14 cellular contexts compared by ENCODE assay signal in the genomic region with DNA sequence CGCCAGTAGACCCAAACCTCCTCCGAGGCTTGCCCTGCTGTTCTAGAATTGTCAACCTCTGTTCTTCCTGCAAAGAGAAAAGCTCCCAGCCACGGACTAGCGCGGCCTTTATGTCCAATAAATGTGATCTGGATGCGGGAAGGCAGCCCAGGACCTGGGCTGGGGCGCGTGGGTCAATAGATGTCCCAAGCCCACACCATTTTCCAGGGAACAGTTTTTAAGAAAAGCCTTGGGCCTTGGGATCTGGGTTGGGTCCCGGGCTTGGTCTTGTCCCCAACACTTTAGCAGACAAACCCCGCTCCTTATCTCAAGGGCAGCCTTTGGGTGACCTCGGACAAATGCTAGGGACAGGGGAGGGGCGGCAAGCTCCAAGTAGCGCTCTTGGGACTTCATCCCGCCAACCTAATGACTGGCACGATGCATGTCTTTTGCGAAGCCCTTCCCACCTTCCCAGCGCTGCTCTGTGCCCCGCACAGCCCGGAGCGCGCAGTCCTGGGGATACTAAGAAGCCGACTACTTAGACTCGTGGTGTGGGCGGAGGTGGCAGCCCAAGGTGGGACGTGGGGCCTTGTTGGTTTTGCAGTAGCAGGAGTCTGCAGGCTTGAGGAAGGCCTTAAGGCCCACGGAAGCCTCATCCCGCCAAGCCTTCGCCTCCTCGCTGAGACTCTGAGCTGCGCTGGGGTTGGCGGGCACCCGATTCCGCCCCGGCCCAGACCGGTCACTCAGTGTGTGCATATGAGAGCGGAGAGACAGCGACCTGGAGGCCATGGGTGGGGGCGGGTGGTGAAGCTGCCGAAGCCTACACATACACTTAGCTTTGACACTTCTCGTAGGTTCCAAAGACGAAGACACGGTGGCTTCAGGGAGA. TPM values are rescaled to one million over a fixed set of nuclear protein-coding genes. Genes with fewer than 3 reads are reported as not detected.
"Had no signal": no experiment of that assay in that cellular context is flagged by ENCODE, and none has a peak within 500 bp of the region (broad histone marks: within the 10 kb centered on the region; RNA-seq: fewer than 3 reads in every experiment).

No MANE protein-coding gene starts in this region.

- H3K27ac Mint-ChIP-seq: activated naive CD8-positive, alpha-beta T cell treated with anti-CD3 and anti-CD28 coated beads, Interleukin-2, amount 50 U/mL, for 24 hours; activated T-cell treated with anti-CD3 and anti-CD28 coated beads, Interleukin-2, amount 50 U/mL, for 72 hours; dendritic cell treated with granulocyte-macrophage colony-stimulating factor and Interleukin-4, amounts not matched to agents 40 ng/mL and 50 ng/mL, for 4 days; stimulated activated effector memory CD8-positive, alpha-beta T cell treated with anti-CD3 and anti-CD28 coated beads, Interleukin-12 subunit alpha, Interleukin-12 subunit beta, amount 100 ng/mL, for 72 hours had no signal

- H3K4me3 Mint-ChIP-seq: activated naive CD8-positive, alpha-beta T cell treated with anti-CD3 and anti-CD28 coated beads, Interleukin-2, amount 50 U/mL, for 24 hours; activated T-cell treated with anti-CD3 and anti-CD28 coated beads, Interleukin-2, amount 50 U/mL, for 72 hours; dendritic cell treated with granulocyte-macrophage colony-stimulating factor and Interleukin-4, amounts not matched to agents 40 ng/mL and 50 ng/mL, for 4 days; stimulated activated effector memory CD8-positive, alpha-beta T cell treated with anti-CD3 and anti-CD28 coated beads, Interleukin-12 subunit alpha, Interleukin-12 subunit beta, amount 100 ng/mL, for 72 hours had no signal

- H3K9me3 Mint-ChIP-seq: activated T-cell treated with anti-CD3 and anti-CD28 coated beads, Interleukin-2, amount 50 U/mL, for 72 hours; dendritic cell treated with granulocyte-macrophage colony-stimulating factor and Interleukin-4, amounts not matched to agents 40 ng/mL and 50 ng/mL, for 4 days had no signal

- DNase-seq: activated CD4-positive, alpha-beta T cell treated with anti-CD3 and anti-CD28 coated beads, Interleukin-2, amount 50 U/mL, for 48 hours; activated CD4-positive, CD25-positive, alpha-beta regulatory T cell treated with anti-CD3 and anti-CD28 coated beads, Interleukin-2, amount 50 U/mL, for 72 hours; activated naive CD8-positive, alpha-beta T cell treated with anti-CD3 and anti-CD28 coated beads, Interleukin-2, amount 50 U/mL, for 24 hours; activated T-cell treated with anti-CD3 and anti-CD28 coated beads, Interleukin-2, amount 50 U/mL, for 72 hours; effector memory CD4-positive, alpha-beta T cell; foreskin keratinocyte; left ventricle myocardium inferior; naive B cell; thyroid gland had no signal

- H3K4me1 Mint-ChIP-seq: activated naive CD8-positive, alpha-beta T cell treated with anti-CD3 and anti-CD28 coated beads, Interleukin-2, amount 50 U/mL, for 24 hours; stimulated activated effector memory CD8-positive, alpha-beta T cell treated with anti-CD3 and anti-CD28 coated beads, Interleukin-12 subunit alpha, Interleukin-12 subunit beta, amount 100 ng/mL, for 72 hours had no signal

- H3K36me3 Mint-ChIP-seq: stimulated activated effector memory CD8-positive, alpha-beta T cell treated with anti-CD3 and anti-CD28 coated beads, Interleukin-12 subunit alpha, Interleukin-12 subunit beta, amount 100 ng/mL, for 72 hours had no signal

RNA-seq across cellular contexts. Expression of a gene that starts 10.8 kb away (rescaled TPM):
- total RNA-seq: activated T-cell treated with anti-CD3 and anti-CD28 coated beads, Interleukin-2, amount 50 U/mL, for 72 hours; ascending aorta; breast epithelium; foreskin keratinocyte; left ventricle myocardium inferior; mononuclear cell had no signal
